Comparison of ENCODE assay signal across 25 cellular contexts in the genomic region with DNA sequence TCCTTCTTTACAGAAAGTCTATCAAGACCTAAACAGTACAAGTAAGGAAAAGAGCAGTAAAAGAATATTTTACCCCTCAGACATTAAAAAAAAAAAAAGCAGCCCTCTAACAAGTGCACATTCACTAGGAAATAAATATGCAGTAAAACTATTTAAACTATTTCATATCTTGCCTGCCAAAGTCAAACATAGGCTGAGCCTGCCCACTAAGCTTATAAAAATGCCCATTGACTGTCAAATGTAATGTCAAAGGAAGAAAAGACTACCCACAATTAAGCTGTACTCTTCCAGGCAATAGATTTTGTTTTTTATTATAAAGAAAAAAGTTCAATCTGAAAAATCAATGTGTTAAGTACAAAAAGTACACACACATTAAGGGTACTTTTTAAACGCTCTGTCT. TPM values are rescaled to one million over a fixed set of nuclear protein-coding genes. Genes with fewer than 3 reads are reported as not detected.
DNase-seq lines count a peak whose midpoint lies in the region; ATAC-seq and TF ChIP-seq lines count a peak whose summit lies in the region.
"Had no signal": no experiment of that assay in that cellular context is flagged by ENCODE, and none has a peak within 500 bp of the region (broad histone marks: within the 10 kb centered on the region; RNA-seq: fewer than 3 reads in every experiment).

No MANE protein-coding gene starts in this region.

- H3K9me3 ChIP-seq in heart left ventricle (no peaks in the 10 kb centered on the region), adipocyte (ENCODE audit: control insufficient read depth, low read length) (no peaks in the 10 kb centered on the region), skeletal muscle satellite cell (replicated peaks; ENCODE audit: low read length) (no peaks in the 10 kb centered on the region)
- H3K9me3 ChIP-seq: esophagus squamous epithelium, psoas muscle, spleen had no signal

- TF ChIP-seq POLR2A in heart left ventricle (IDR thresholded peaks at IDR 0.05), result no peak

- H3K36me3 Mint-ChIP-seq in activated CD8-positive, alpha-beta T cell treated with anti-CD3 and anti-CD28 coated beads, Interleukin-2, amount 10 ng/mL, durations not matched to agents 7 days and 5 days (ENCODE audit: low read depth), result peaks cover 5% of the 10 kb centered on the region

- CTCF ChIA-PET in activated CD8-positive, alpha-beta T cell treated with anti-CD3 and anti-CD28 coated beads, Interleukin-2, amount 10 ng/mL, durations not matched to agents 7 days and 5 days (lab: Charles Lee), result interaction anchor here (2.0 kb wide), 1 partner anchor 9 kb away, joined by 8 read pairs; no protein-coding TSS in a partner anchor

- ATAC-seq in heart left ventricle (no peak), left cardiac atrium (no peak)
- ATAC-seq in activated CD8-positive, alpha-beta T cell treated with anti-CD3 and anti-CD28 coated beads, Interleukin-2, amount 10 ng/mL, durations not matched to agents 7 days and 5 days, result no peak
- ATAC-seq: psoas muscle, T-helper 17 cell had no signal

- peaks cover under 1% of the 10 kb centered on the region for H3K4me1 Mint-ChIP-seq in activated CD8-positive, alpha-beta T cell treated with anti-CD3 and anti-CD28 coated beads, Interleukin-2, amount 10 ng/mL, durations not matched to agents 7 days and 5 days (ENCODE audit: low read depth)
- H3K4me1 Mint-ChIP-seq: CD14-positive monocyte had no signal

- no peaks in the 10 kb centered on the region for H3K9me3 Mint-ChIP-seq in activated CD8-positive, alpha-beta T cell treated with anti-CD3 and anti-CD28 coated beads, Interleukin-2, amount 10 ng/mL, durations not matched to agents 7 days and 5 days (ENCODE audit: insufficient read depth)
- H3K9me3 Mint-ChIP-seq: activated naive CD4-positive, alpha-beta T cell treated with anti-CD3 and anti-CD28 coated beads, Interleukin-2, amount 50 U/mL, for 24 hours; nephron had no signal

- no peak for TF ChIP-seq CTCF in heart left ventricle (IDR thresholded peaks at IDR 0.05)

- H3K4me2 ChIP-seq in skeletal muscle satellite cell (ENCODE audit: low read length), result peak overlapping the region; percentile 2

- H3K4me3 Mint-ChIP-seq in activated CD8-positive, alpha-beta T cell treated with anti-CD3 and anti-CD28 coated beads, Interleukin-2, amount 10 ng/mL, durations not matched to agents 7 days and 5 days, result no peak overlapping the region
- H3K4me3 Mint-ChIP-seq: activated naive CD4-positive, alpha-beta T cell treated with anti-CD3 and anti-CD28 coated beads, Interleukin-2, amount 50 U/mL, for 24 hours; CD14-positive monocyte; nephron; T-helper 17 cell had no signal

- peak overlapping the region in 10 of 12 donors; percentile 8 to 57 (median 33) for H3K27ac ChIP-seq in heart left ventricle
- H3K27ac ChIP-seq: 22Rv1, esophagus squamous epithelium, psoas muscle, spleen had no signal

- H3K4me3 ChIP-seq in heart left ventricle (peak overlapping the region in 4 of 12 donors; percentile 1 to 25 (median 6)), adipocyte (ENCODE audit: low read length) (no peak overlapping the region), skeletal muscle satellite cell (ENCODE audit: low read length) (no peak overlapping the region)
- H3K4me3 ChIP-seq: esophagus squamous epithelium, psoas muscle, spleen had no signal

- H3K27ac Mint-ChIP-seq in activated CD8-positive, alpha-beta T cell treated with anti-CD3 and anti-CD28 coated beads, Interleukin-2, amount 10 ng/mL, durations not matched to agents 7 days and 5 days, result no peak overlapping the region
- H3K27ac Mint-ChIP-seq: activated naive CD4-positive, alpha-beta T cell treated with anti-CD3 and anti-CD28 coated beads, Interleukin-2, amount 50 U/mL, for 24 hours; CD14-positive monocyte; nephron; T-helper 17 cell had no signal

- H3K36me3 ChIP-seq in heart left ventricle, result peaks cover 0 to 32% (median 21%) of the 10 kb centered on the region in 9 donors
- peaks cover 14% of the 10 kb centered on the region for H3K36me3 ChIP-seq in adipocyte (ENCODE audit: control insufficient read depth, insufficient read depth, low read length, severe bottlenecking)
- peaks cover 10% of the 10 kb centered on the region for H3K36me3 ChIP-seq in skeletal muscle satellite cell (ENCODE audit: insufficient read depth, low read length)

- 75 to 85% (median 82%) methylated on average over 1 of the region's 1 CpG for WGBS in heart left ventricle, 4 donors

- H3K27me3 ChIP-seq in heart left ventricle (no peaks in the 10 kb centered on the region), adipocyte (replicated peaks; ENCODE audit: control insufficient read depth, insufficient read depth, low read length) (no peaks in the 10 kb centered on the region), skeletal muscle satellite cell (ENCODE audit: control insufficient read depth, insufficient read depth, low read length) (no peaks in the 10 kb centered on the region)
- H3K27me3 ChIP-seq: esophagus squamous epithelium, spleen had no signal

- intact Hi-C loops in heart left ventricle (cut with DNase I) (no loop called here), left cardiac atrium (cut with DNase I) (no loop called here)

- H3K4me1 ChIP-seq in heart left ventricle, result peaks cover 0 to 32% (median 7%) of the 10 kb centered on the region in 12 donors
- peaks cover 12% of the 10 kb centered on the region for H3K4me1 ChIP-seq in adipocyte (ENCODE audit: control insufficient read depth, insufficient read depth, low read length)
- peaks cover 7% of the 10 kb centered on the region for H3K4me1 ChIP-seq in skeletal muscle satellite cell (ENCODE audit: control insufficient read depth, insufficient read depth, low read length)
- H3K4me1 ChIP-seq: esophagus squamous epithelium, spleen had no signal

- DNase-seq in heart left ventricle, result no peak
- no peak for DNase-seq in left cardiac atrium
- peak; percentile 71 for DNase-seq in adipocyte (ENCODE audit: low read depth)
- DNase-seq in fibroblast of peridontal ligament (ENCODE audit: extremely low read depth), result peak; percentile 67
- no peak for DNase-seq in activated CD8-positive, alpha-beta T cell treated with anti-CD3 and anti-CD28 coated beads, Interleukin-2, amount 10 ng/mL, durations not matched to agents 7 days and 5 days
- no peak for DNase-seq in effector CD4-positive, alpha-beta T cell
- no peak for DNase-seq in NCI-H2081 treated with DMSO at 0.1 percent for 48 hours (lab: John Stamatoyannopoulos, UW)
- DNase-seq: activated CD4-positive, alpha-beta T cell treated with anti-CD3 and anti-CD28 coated beads, Interleukin-2, amount 50 U/mL, for 48 hours; activated T-cell treated with anti-CD3 and anti-CD28 coated beads, Interleukin-2, amount 50 U/mL, for 1 hour; effector memory CD4-positive, alpha-beta T cell; esophagus squamous epithelium; mesendoderm; MV-4-11; NCI-H526; psoas muscle; SHP77 treated with DMSO at 0.1 percent for 48 hours; spleen; T-helper 17 cell; WERI-Rb-1 had no signal

- no peak overlapping the region for H3K9ac ChIP-seq in adipocyte (ENCODE audit: low read length)
- H3K9ac ChIP-seq in skeletal muscle satellite cell (ENCODE audit: low read depth, low read length), result no peak overlapping the region

- H3K27me3 Mint-ChIP-seq in activated CD8-positive, alpha-beta T cell treated with anti-CD3 and anti-CD28 coated beads, Interleukin-2, amount 10 ng/mL, durations not matched to agents 7 days and 5 days (ENCODE audit: low read depth), result no peaks in the 10 kb centered on the region
- H3K27me3 Mint-ChIP-seq: activated naive CD4-positive, alpha-beta T cell treated with anti-CD3 and anti-CD28 coated beads, Interleukin-2, amount 50 U/mL, for 24 hours; T-helper 17 cell had no signal

- POLR2A ChIA-PET in activated CD8-positive, alpha-beta T cell treated with anti-CD3 and anti-CD28 coated beads, Interleukin-2, amount 10 ng/mL, durations not matched to agents 7 days and 5 days (lab: Charles Lee), result no interaction called here

RNA-seq across cellular contexts. Expression of gene ALS2, which starts 11.8 kb away (rescaled TPM):
- total RNA-seq in heart left ventricle, result 10 to 100 TPM; 24.8 to 45.1 (median 35.8) TPM
- polyA plus RNA-seq in heart left ventricle, result 10 to 100 TPM; 12.3 to 18.5 TPM
- 10 to 100 TPM; 28.1 to 37.9 TPM for total RNA-seq in left cardiac atrium
- 15.9 and 23.1 TPM in 2 replicates for total RNA-seq in skeletal muscle satellite cell (2012; rRNA removed)
- total RNA-seq in activated CD8-positive, alpha-beta T cell treated with anti-CD3 and anti-CD28 coated beads, Interleukin-2, amount 10 ng/mL, durations not matched to agents 7 days and 5 days, result 10 to 100 TPM; 13.9 to 15.6 TPM

RNA-seq across cellular contexts. Expression of gene CDK15, which starts 37.4 kb away (rescaled TPM):
- total RNA-seq in heart left ventricle (under 1 TPM in 6 of 9 donors, not detected in 3; 0.07 to 0.50 (median 0.21) TPM), left cardiac atrium (1 to 10 TPM in 1 of 2 donors, under 1 TPM in 1; 0.44 to 1.0 TPM)
- under 1 TPM; 0.08 to 0.18 TPM for polyA plus RNA-seq in heart left ventricle
- 0.87 and 1.0 TPM in 2 replicates for total RNA-seq in skeletal muscle satellite cell (2012; rRNA removed)
- not detected for total RNA-seq in activated CD8-positive, alpha-beta T cell treated with anti-CD3 and anti-CD28 coated beads, Interleukin-2, amount 10 ng/mL, durations not matched to agents 7 days and 5 days
- total RNA-seq: OCI-LY7, T-helper 17 cell had no signal
- polyA plus RNA-seq: CD14-positive monocyte had no signal

Comparison
In these comparisons a context has a peak if more than half of its experiments do, and no peak if none do; other contexts are left out.
1. DNase-seq: peak in adipocyte (single experiment) and fibroblast of peridontal ligament (single experiment); none in heart left ventricle (0 of 5), left cardiac atrium (single experiment), activated CD8-positive, alpha-beta T cell treated with anti-CD3 and anti-CD28 coated beads, Interleukin-2, amount 10 ng/mL, durations not matched to agents 7 days and 5 days (single experiment), effector CD4-positive, alpha-beta T cell (single experiment) and NCI-H2081 treated with DMSO at 0.1 percent for 48 hours (single experiment).